ENCODE assay signal across 8 cellular contexts in the genomic region with DNA sequence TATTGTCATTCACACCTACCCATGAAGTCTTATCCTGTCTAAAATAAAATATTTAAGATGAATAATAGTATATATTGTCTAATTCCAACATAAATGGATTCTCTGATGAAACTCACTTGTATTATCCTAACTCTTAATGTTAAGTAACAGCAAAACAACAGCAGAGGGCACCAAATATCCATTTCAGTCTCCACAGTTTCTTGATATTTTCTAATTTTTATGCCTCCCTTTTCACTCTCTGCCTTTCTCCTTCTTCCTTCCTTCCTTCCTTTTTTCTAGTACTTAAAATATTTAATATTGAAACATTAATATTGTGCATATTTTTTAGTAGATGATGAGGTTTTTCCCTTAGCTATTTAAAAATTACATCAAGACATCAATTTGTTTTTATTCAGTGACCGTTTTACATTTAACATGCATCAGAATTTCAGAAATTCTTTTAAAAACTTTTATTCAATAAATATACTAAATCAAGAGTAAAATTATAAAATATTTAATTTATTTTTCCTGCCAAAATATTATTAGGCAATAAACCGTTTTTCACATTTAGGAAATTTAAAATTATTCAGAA.
DNase-seq lines count a peak whose midpoint lies in the region; ATAC-seq and TF ChIP-seq lines count a peak whose summit lies in the region.

No MANE protein-coding gene starts in this region.

- CTCF ChIA-PET in activated CD4-positive, alpha-beta T cell treated with anti-CD3 and anti-CD28 coated beads, Interleukin-2, amount 10 ng/mL, durations not matched to agents 7 days and 5 days (lab: Charles Lee) = no interaction called here

- H3K4me3 Mint-ChIP-seq in activated CD4-positive, alpha-beta T cell treated with anti-CD3 and anti-CD28 coated beads, Interleukin-2, amount 10 ng/mL, durations not matched to agents 7 days and 5 days = no peak overlapping the region

- in situ Hi-C loops in transverse colon (cut with MboI; ENCODE audit: low pct_ligation_motif_present in 1 of 4, low pct_unique_long_range_greater_than_20kb in 1 of 4, low sequenced_read_pairs in 3 of 4) = loop anchor here in 3 of 4 donors (25.0 kb wide), 1 partner anchor 814 kb away; no protein-coding TSS in a partner anchor

- no peak overlapping the region for H3K27ac Mint-ChIP-seq in activated CD4-positive, alpha-beta T cell treated with anti-CD3 and anti-CD28 coated beads, Interleukin-2, amount 10 ng/mL, durations not matched to agents 7 days and 5 days

- no peak overlapping the region for H3K4me3 ChIP-seq in WERI-Rb-1 (ENCODE audit: low read depth, low read length)
- no peak overlapping the region for H3K4me3 ChIP-seq in transverse colon

- peak; percentile 29 for DNase-seq in activated CD4-positive, alpha-beta T cell treated with anti-CD3 and anti-CD28 coated beads, Interleukin-2, amount 10 ng/mL, durations not matched to agents 7 days and 5 days
- no peak for DNase-seq in activated CD4-positive, alpha-beta T cell treated with anti-CD3 and anti-CD28 coated beads for 48 hours
- DNase-seq in NCI-H1930 (lab: John Stamatoyannopoulos, UW) = peak; percentile 20 to 33
- no peak for DNase-seq in WERI-Rb-1
- peak; percentile 24 for DNase-seq in iPS-NIHi11 (ENCODE audit: low spot score)
- DNase-seq in transverse colon = no peak
- DNase-seq in central memory CD4-positive, alpha-beta T cell = no peak

- no peaks in the 10 kb centered on the region for H3K4me1 ChIP-seq in transverse colon

- intact Hi-C loops in transverse colon (cut with DNase I; ENCODE audit: low total_unique reads) = no loop called here

- no peaks in the 10 kb centered on the region for H3K36me3 Mint-ChIP-seq in activated CD4-positive, alpha-beta T cell treated with anti-CD3 and anti-CD28 coated beads, Interleukin-2, amount 10 ng/mL, durations not matched to agents 7 days and 5 days (ENCODE audit: low read depth)

- TF ChIP-seq POLR2A in transverse colon (IDR thresholded peaks at IDR 0.05) = no peak

- no peak for TF ChIP-seq EP300 in transverse colon (IDR thresholded peaks at IDR 0.05; ENCODE audit: low read depth)

- H3K36me3 ChIP-seq in WERI-Rb-1 (no peaks in the 10 kb centered on the region), transverse colon (no peaks in the 10 kb centered on the region)

- ATAC-seq in HG03442 (IDR thresholded peaks at IDR 0.05; ENCODE audit: unreplicated experiment) = no peak

- no peaks in the 10 kb centered on the region for H3K27me3 Mint-ChIP-seq in activated CD4-positive, alpha-beta T cell treated with anti-CD3 and anti-CD28 coated beads, Interleukin-2, amount 10 ng/mL, durations not matched to agents 7 days and 5 days

- H3K4me1 Mint-ChIP-seq in activated CD4-positive, alpha-beta T cell treated with anti-CD3 and anti-CD28 coated beads, Interleukin-2, amount 10 ng/mL, durations not matched to agents 7 days and 5 days = peaks cover 12% of the 10 kb centered on the region

- H3K27ac ChIP-seq in WERI-Rb-1 (no peak overlapping the region), transverse colon (no peak overlapping the region)

- no peaks in the 10 kb centered on the region for H3K9me3 Mint-ChIP-seq in activated CD4-positive, alpha-beta T cell treated with anti-CD3 and anti-CD28 coated beads, Interleukin-2, amount 10 ng/mL, durations not matched to agents 7 days and 5 days

- H3K27me3 ChIP-seq in WERI-Rb-1 (ENCODE audit: insufficient read depth, low read depth, severe bottlenecking) (no peaks in the 10 kb centered on the region), transverse colon (no peaks in the 10 kb centered on the region)

- peak; percentile 39 for TF ChIP-seq CTCF in WERI-Rb-1 (IDR thresholded peaks at IDR 0.05; ENCODE audit: low read depth, low read length)
- peak; percentile 31 to 61 (median 56) for TF ChIP-seq CTCF in transverse colon (IDR thresholded peaks at IDR 0.05)

- H3K9me3 ChIP-seq in WERI-Rb-1 (ENCODE audit: severe bottlenecking) (no peaks in the 10 kb centered on the region), transverse colon (no peaks in the 10 kb centered on the region)

- WGBS in transverse colon (ENCODE audit: low coverage in 1 of 2), 2 donors = 50 to 69% methylated on average over 2 of the region's 2 CpGs

- POLR2A ChIA-PET in activated CD4-positive, alpha-beta T cell treated with anti-CD3 and anti-CD28 coated beads, Interleukin-2, amount 10 ng/mL, durations not matched to agents 7 days and 5 days (lab: Charles Lee) = no interaction called here

Comparison
In these comparisons a context has a peak if more than half of its experiments do, and no peak if none do; other contexts are left out.
1. DNase-seq: peak in activated CD4-positive, alpha-beta T cell treated with anti-CD3 and anti-CD28 coated beads, Interleukin-2, amount 10 ng/mL, durations not matched to agents 7 days and 5 days (single experiment), NCI-H1930 (2 of 2) and iPS-NIHi11 (single experiment); none in activated CD4-positive, alpha-beta T cell treated with anti-CD3 and anti-CD28 coated beads for 48 hours (single experiment), WERI-Rb-1 (single experiment), transverse colon (single experiment) and central memory CD4-positive, alpha-beta T cell (single experiment).